18 cellular contexts compared by ENCODE assay signal in the genomic region with DNA sequence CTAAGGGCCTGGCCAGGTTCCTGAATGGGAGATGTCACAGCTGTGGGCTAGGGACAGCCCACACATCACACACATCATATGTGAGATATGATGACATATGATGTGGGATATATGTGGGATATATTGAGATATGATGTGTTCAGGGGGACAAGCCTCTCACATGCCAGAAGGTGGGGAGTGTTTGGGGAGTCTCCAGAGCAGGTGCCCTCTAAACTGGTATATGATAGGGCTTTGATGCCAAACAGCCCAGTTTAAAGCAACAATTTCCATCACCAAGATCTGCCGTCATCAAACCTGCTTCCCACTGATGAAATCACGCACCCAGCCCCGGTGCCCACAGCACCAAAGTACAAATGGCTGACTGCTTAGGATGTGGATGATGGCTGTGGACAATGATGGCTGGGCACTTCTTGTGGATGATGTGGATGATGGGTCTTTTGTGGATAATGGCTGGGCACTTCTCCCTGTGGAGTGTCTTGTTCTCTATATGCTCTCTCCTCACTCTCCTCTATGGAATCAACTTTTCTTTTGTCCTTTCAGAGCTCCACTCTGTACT. TPM values are rescaled to one million over a fixed set of nuclear protein-coding genes. Genes with fewer than 3 reads are reported as not detected.
DNase-seq lines count a peak whose midpoint lies in the region; ATAC-seq, FAIRE-seq and TF ChIP-seq lines count a peak whose summit lies in the region.
"Had no signal": no experiment of that assay in that cellular context is flagged by ENCODE, and none has a peak within 500 bp of the region (broad histone marks: within the 10 kb centered on the region; RNA-seq: fewer than 3 reads in every experiment).

No MANE protein-coding gene starts in this region.

- no peak for ATAC-seq in activated CD8-positive, alpha-beta T cell treated with anti-CD3 and anti-CD28 coated beads, Interleukin-2, amount 10 ng/mL, durations not matched to agents 7 days and 5 days
- ATAC-seq: gastroesophageal sphincter, GM23338, SK-N-SH treated with all-trans-retinoic acid at 6 μM for 48 hours had no signal

- H3K36me3 Mint-ChIP-seq in activated CD8-positive, alpha-beta T cell treated with anti-CD3 and anti-CD28 coated beads, Interleukin-2, amount 10 ng/mL, durations not matched to agents 7 days and 5 days (ENCODE audit: low read depth): peaks cover 7% of the 10 kb centered on the region
- H3K36me3 Mint-ChIP-seq in MCF 10A (ENCODE audit: insufficient read depth, unreplicated experiment): no peaks in the 10 kb centered on the region
- H3K36me3 Mint-ChIP-seq: mesothelial cell of epicardium had no signal

- BruUV-seq in MCF 10A (replicated peaks; lab: Mats Ljungman, UMichigan): no TSS peak

- no peaks in the 10 kb centered on the region for H3K9me3 Mint-ChIP-seq in activated CD8-positive, alpha-beta T cell treated with anti-CD3 and anti-CD28 coated beads, Interleukin-2, amount 10 ng/mL, durations not matched to agents 7 days and 5 days (ENCODE audit: insufficient read depth)
- no peaks in the 10 kb centered on the region for H3K9me3 Mint-ChIP-seq in MCF 10A (ENCODE audit: unreplicated experiment)
- H3K9me3 Mint-ChIP-seq: GM23338 had no signal

- H3K27me3 Mint-ChIP-seq in activated CD8-positive, alpha-beta T cell treated with anti-CD3 and anti-CD28 coated beads, Interleukin-2, amount 10 ng/mL, durations not matched to agents 7 days and 5 days (ENCODE audit: low read depth): no peaks in the 10 kb centered on the region
- no peaks in the 10 kb centered on the region for H3K27me3 Mint-ChIP-seq in MCF 10A (ENCODE audit: insufficient read depth, unreplicated experiment)

- H3K4me1 Mint-ChIP-seq in activated CD8-positive, alpha-beta T cell treated with anti-CD3 and anti-CD28 coated beads, Interleukin-2, amount 10 ng/mL, durations not matched to agents 7 days and 5 days (ENCODE audit: low read depth): peaks cover 38% of the 10 kb centered on the region
- peaks cover 10% of the 10 kb centered on the region for H3K4me1 Mint-ChIP-seq in MCF 10A (ENCODE audit: insufficient read depth, unreplicated experiment)
- H3K4me1 Mint-ChIP-seq: GM23338, mesothelial cell of epicardium had no signal

- H3K36me3 ChIP-seq in effector memory CD4-positive, alpha-beta T cell (ENCODE audit: control insufficient read depth, insufficient read depth, low read length): peaks cover 8% of the 10 kb centered on the region
- no peaks in the 10 kb centered on the region for H3K36me3 ChIP-seq in kidney (ENCODE audit: control insufficient read depth in 1 of 2, insufficient read depth in 2 of 2, low read length in 2 of 2)
- H3K36me3 ChIP-seq: adrenal gland, gastroesophageal sphincter, stomach, upper lobe of left lung had no signal

- H3K4me3 Mint-ChIP-seq in activated CD8-positive, alpha-beta T cell treated with anti-CD3 and anti-CD28 coated beads, Interleukin-2, amount 10 ng/mL, durations not matched to agents 7 days and 5 days: no peak overlapping the region
- H3K4me3 Mint-ChIP-seq in MCF 10A (ENCODE audit: unreplicated experiment): no peak overlapping the region
- H3K4me3 Mint-ChIP-seq: GM23338, mesothelial cell of epicardium had no signal

- POLR2A ChIA-PET in activated CD8-positive, alpha-beta T cell treated with anti-CD3 and anti-CD28 coated beads, Interleukin-2, amount 10 ng/mL, durations not matched to agents 7 days and 5 days (lab: Charles Lee): interaction anchor here (0.6 to 1.6 kb wide), 4 partner anchors 14 to 36 kb away, joined by 3 read pairs; no protein-coding TSS in a partner anchor
- POLR2A ChIA-PET in MCF 10A (lab: Yijun Ruan, JAX): interaction anchor here (2.1 kb wide), 1 partner anchor 28 kb away, joined by 4 read pairs; no protein-coding TSS in a partner anchor

- H3K9me3 ChIP-seq in effector memory CD4-positive, alpha-beta T cell (ENCODE audit: control insufficient read depth, low read length): no peaks in the 10 kb centered on the region
- no peaks in the 10 kb centered on the region for H3K9me3 ChIP-seq in kidney (ENCODE audit: control insufficient read depth in 1 of 2, low read length in 2 of 2)
- H3K9me3 ChIP-seq: adrenal gland, gastroesophageal sphincter, stomach, upper lobe of left lung had no signal

- TF ChIP-seq CTCF in kidney (IDR thresholded peaks at IDR 0.05; ENCODE audit: borderline replicate concordance, extremely low read depth, insufficient read depth) (no peak), MCF 10A (IDR thresholded peaks at IDR 0.05; ENCODE audit: unreplicated experiment) (no peak)

- peak overlapping the region; percentile 97 for H3K27ac Mint-ChIP-seq in activated CD8-positive, alpha-beta T cell treated with anti-CD3 and anti-CD28 coated beads, Interleukin-2, amount 10 ng/mL, durations not matched to agents 7 days and 5 days
- H3K27ac Mint-ChIP-seq in MCF 10A (ENCODE audit: low read depth, unreplicated experiment): no peak overlapping the region
- H3K27ac Mint-ChIP-seq: GM23338, mesothelial cell of epicardium had no signal

- H3K4me3 ChIP-seq in effector memory CD4-positive, alpha-beta T cell (ENCODE audit: insufficient read depth, low read depth, low read length, poor library complexity, severe bottlenecking): no peak overlapping the region
- H3K4me3 ChIP-seq in kidney (ENCODE audit: low read length in 2 of 2): no peak overlapping the region
- H3K4me3 ChIP-seq: adrenal gland, gastroesophageal sphincter, GM23338, stomach, upper lobe of left lung had no signal

- peaks cover 44% of the 10 kb centered on the region for H3K4me1 ChIP-seq in effector memory CD4-positive, alpha-beta T cell (ENCODE audit: control insufficient read depth, insufficient read depth, low read length, poor library complexity, severe bottlenecking)
- no peaks in the 10 kb centered on the region for H3K4me1 ChIP-seq in kidney (ENCODE audit: control insufficient read depth in 1 of 2, insufficient read depth in 1 of 2, low read depth in 1 of 2, low read length in 2 of 2)
- H3K4me1 ChIP-seq: adrenal gland, gastroesophageal sphincter, stomach had no signal

- H3K27ac ChIP-seq in effector memory CD4-positive, alpha-beta T cell (ENCODE audit: insufficient read depth, low read length, poor library complexity, severe bottlenecking): peak overlapping the region; percentile 90
- H3K27ac ChIP-seq in kidney (ENCODE audit: low read depth in 2 of 2, low read length in 2 of 2): no peak overlapping the region
- H3K27ac ChIP-seq: adrenal gland, gastroesophageal sphincter, stomach, upper lobe of left lung had no signal

- CTCF ChIA-PET in activated CD8-positive, alpha-beta T cell treated with anti-CD3 and anti-CD28 coated beads, Interleukin-2, amount 10 ng/mL, durations not matched to agents 7 days and 5 days (lab: Charles Lee): interaction anchor here (0.7 to 1.4 kb wide), 2 partner anchors 32 to 67 kb away, joined by 3 to 4 read pairs; no protein-coding TSS in a partner anchor
- CTCF ChIA-PET in MCF 10A (lab: Yijun Ruan, JAX): interaction anchor here (0.7 kb wide), 1 partner anchor 31 kb away, joined by 3 read pairs; no protein-coding TSS in a partner anchor

- intact Hi-C loops in kidney (cut with DNase I) (no loop called here), MCF 10A (cut with micrococcal nuclease) (no loop called here)

- no peaks in the 10 kb centered on the region for H3K27me3 ChIP-seq in effector memory CD4-positive, alpha-beta T cell (replicated peaks; ENCODE audit: control insufficient read depth, insufficient read depth, low read length, poor library complexity, severe bottlenecking)
- H3K27me3 ChIP-seq: adrenal gland, gastroesophageal sphincter, stomach, upper lobe of left lung had no signal

- H3K9ac ChIP-seq in kidney (ENCODE audit: low read length in 2 of 2): no peak overlapping the region

- DNase-seq in stimulated activated CD4-positive, alpha-beta T cell treated with anti-CD3 and anti-CD28 coated beads, Interleukin-4, amount 100 ng/mL, for 24 hours: peak; percentile 15
- no peak for DNase-seq in stimulated activated CD4-positive, alpha-beta T cell treated with anti-CD3 and anti-CD28 coated beads, Interleukin-4, amount 100 ng/mL, for 1 hour
- no peak for DNase-seq in activated CD8-positive, alpha-beta T cell treated with anti-CD3 and anti-CD28 coated beads, Interleukin-2, amount 10 ng/mL, durations not matched to agents 7 days and 5 days
- no peak for DNase-seq in effector memory CD4-positive, alpha-beta T cell
- no peak for DNase-seq in kidney
- DNase-seq in MCF 10A (ENCODE audit: unreplicated experiment): no peak
- no peak for DNase-seq in SHP77 (lab: John Stamatoyannopoulos, UW)
- DNase-seq: adrenal gland, caudate nucleus, left cardiac atrium, NCI-H1436, stomach, upper lobe of left lung had no signal

- no peak for FAIRE-seq in kidney (lab: Jason Lieb, UNC)
- FAIRE-seq: RCC 7860 had no signal

RNA-seq across cellular contexts. Expression of a gene that starts 50.9 kb away (rescaled TPM):
- under 1 TPM; 0.58 to 0.91 TPM for total RNA-seq in activated CD8-positive, alpha-beta T cell treated with anti-CD3 and anti-CD28 coated beads, Interleukin-2, amount 10 ng/mL, durations not matched to agents 7 days and 5 days
- total RNA-seq in kidney (4.6 TPM), MCF 10A (2022) (0.07 and 0.14 TPM in 2 replicates)
- polyA plus RNA-seq in kidney (ENCODE audit: insufficient read depth, low read depth, low replicate concordance): 0.71 TPM
- total RNA-seq: GM23338 had no signal
